ENCODE assay signal across 15 cellular contexts in the genomic region with DNA sequence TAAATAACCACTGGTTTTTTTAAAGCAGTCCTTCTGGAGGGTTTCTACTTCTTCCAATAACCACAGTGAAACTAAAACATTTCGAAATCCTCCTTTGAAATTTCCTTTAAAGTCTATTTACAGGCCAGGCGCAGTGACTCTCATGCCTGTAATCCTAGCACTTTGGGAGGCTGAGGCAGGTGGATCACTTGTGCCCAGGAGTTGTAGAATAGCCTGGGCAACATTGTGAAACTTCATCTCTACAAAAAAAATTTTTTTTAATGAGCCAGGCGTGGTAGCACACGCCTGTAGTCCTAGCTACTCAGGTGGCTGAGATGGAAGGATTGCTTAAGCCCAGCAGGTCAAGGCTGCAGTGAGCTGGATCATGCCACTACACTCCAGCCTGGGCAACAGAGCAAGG. TPM values are rescaled to one million over a fixed set of nuclear protein-coding genes. Genes with fewer than 3 reads are reported as not detected.
DNase-seq lines count a peak whose midpoint lies in the region; ATAC-seq and TF ChIP-seq lines count a peak whose summit lies in the region.
"Had no signal": no experiment of that assay in that cellular context is flagged by ENCODE, and none has a peak within 500 bp of the region (broad histone marks: within the 10 kb centered on the region; RNA-seq: fewer than 3 reads in every experiment).

No MANE protein-coding gene starts in this region.

- H3K9me3 ChIP-seq in muscle layer of duodenum (ENCODE audit: control insufficient read depth in 1 of 2, low read length in 2 of 2) (no peaks in the 10 kb centered on the region), A673 (ENCODE audit: low read depth, low read length, poor library complexity, severe bottlenecking) (no peaks in the 10 kb centered on the region)
- H3K9me3 ChIP-seq: A549 had no signal

- H3K27me3 ChIP-seq in muscle layer of duodenum (ENCODE audit: low read depth, low read length) (no peaks in the 10 kb centered on the region), A673 (replicated peaks; ENCODE audit: insufficient read depth, low read depth, low read length, poor library complexity) (no peaks in the 10 kb centered on the region)

- H3K36me3 ChIP-seq in muscle layer of duodenum (ENCODE audit: control insufficient read depth in 1 of 2, insufficient read depth in 2 of 2, low read length in 2 of 2) (peaks cover 14 to 15% of the 10 kb centered on the region in 2 donors), A673 (ENCODE audit: insufficient read depth, low read length, poor library complexity, severe bottlenecking) (peaks cover 5% of the 10 kb centered on the region)

- no peak for ATAC-seq in GM19397 (IDR thresholded peaks at IDR 0.05; ENCODE audit: unreplicated experiment)
- ATAC-seq: A549 had no signal

- TF ChIP-seq CTCF in AG10803 (conservative IDR thresholded peaks at IDR 0.05; ENCODE audit: low read length) (no peak), RWPE1 (conservative IDR thresholded peaks at IDR 0.05; ENCODE audit: low read depth) (no peak), fibroblast of mammary gland (conservative IDR thresholded peaks at IDR 0.05; ENCODE audit: control insufficient read depth, insufficient read depth, low read depth, low read length) (no peak), A673 (conservative IDR thresholded peaks at IDR 0.05; ENCODE audit: low read depth, low read length) (no peak)

- no peak overlapping the region for H3K4me3 ChIP-seq in AG10803 (ENCODE audit: low read length)
- no peak overlapping the region for H3K4me3 ChIP-seq in fibroblast of mammary gland (ENCODE audit: control insufficient read depth, low read depth, low read length)
- no peak overlapping the region for H3K4me3 ChIP-seq in muscle layer of duodenum (ENCODE audit: low read depth in 1 of 2, low read length in 2 of 2)
- no peak overlapping the region for H3K4me3 ChIP-seq in A673 (ENCODE audit: low read depth, low read length, poor library complexity, severe bottlenecking)
- H3K4me3 ChIP-seq: A549, SK-N-MC had no signal

- intact Hi-C loops in A673 (cut with micrococcal nuclease; ENCODE audit: unreplicated experiment): no loop called here

- CTCF ChIA-PET in RWPE1 (lab: Yijun Ruan, JAX): no interaction called here
- CTCF ChIA-PET in A673 (lab: Charles Lee): no interaction called here

- H3K4me1 ChIP-seq in muscle layer of duodenum (ENCODE audit: control insufficient read depth in 1 of 2, insufficient read depth in 2 of 2, low read length in 2 of 2): peaks cover 0 to 18% of the 10 kb centered on the region in 2 donors
- no peaks in the 10 kb centered on the region for H3K4me1 ChIP-seq in A673 (ENCODE audit: insufficient read depth, low read length, poor library complexity, severe bottlenecking)

- peak overlapping the region; percentile 53; the same call in 1 of the 2 replicates for H3K27ac ChIP-seq in RWPE1
- H3K27ac ChIP-seq in muscle layer of duodenum (ENCODE audit: low read length): peak overlapping the region; percentile 60
- no peak overlapping the region for H3K27ac ChIP-seq in A673 (ENCODE audit: low read depth, low read length, poor library complexity, severe bottlenecking)
- H3K27ac ChIP-seq: A549, SK-N-MC had no signal

- DNase-seq in AG10803 (ENCODE audit: low read depth) (peak; percentile 27), RWPE1 (ENCODE audit: low spot score) (no peak), fibroblast of mammary gland (ENCODE audit: low read depth) (peak; percentile 36), A673 (ENCODE audit: low spot score) (no peak), D341Med (ENCODE audit: low spot score) (no peak)
- DNase-seq in activated CD4-positive, alpha-beta T cell treated with anti-CD3 and anti-CD28 coated beads for 4 hours: no peak
- DNase-seq: activated CD4-positive, CD25-positive, alpha-beta regulatory T cell treated with anti-CD3 and anti-CD28 coated beads, Interleukin-2, amount 50 U/mL, for 72 hours; DMS153; foreskin melanocyte; NCI-H226; posterior cingulate gyrus had no signal

- POLR2A ChIA-PET in RWPE1 (lab: Yijun Ruan, JAX; ENCODE audit: low non-redundant PET) (no interaction called here), A673 (lab: Charles Lee; ENCODE audit: low non-redundant PET) (no interaction called here)

- no TSS peak for BruUV-seq in A673 (replicated peaks; lab: Mats Ljungman, UMichigan)

RNA-seq across cellular contexts. Expression of gene KIDINS220, which starts 15.2 kb away (rescaled TPM):
- 45.2 and 46.4 TPM in 2 replicates for total RNA-seq in A673 (2021)

Comparison
In these comparisons a context has a peak if more than half of its experiments do, and no peak if none do; other contexts are left out.
1. DNase-seq: peak in AG10803 (single experiment) and fibroblast of mammary gland (single experiment); none in RWPE1 (single experiment), A673 (single experiment), activated CD4-positive, alpha-beta T cell treated with anti-CD3 and anti-CD28 coated beads for 4 hours (0 of 2) and D341Med (single experiment).